Comparison of ENCODE assay signal across 8 cellular contexts in the genomic region with DNA sequence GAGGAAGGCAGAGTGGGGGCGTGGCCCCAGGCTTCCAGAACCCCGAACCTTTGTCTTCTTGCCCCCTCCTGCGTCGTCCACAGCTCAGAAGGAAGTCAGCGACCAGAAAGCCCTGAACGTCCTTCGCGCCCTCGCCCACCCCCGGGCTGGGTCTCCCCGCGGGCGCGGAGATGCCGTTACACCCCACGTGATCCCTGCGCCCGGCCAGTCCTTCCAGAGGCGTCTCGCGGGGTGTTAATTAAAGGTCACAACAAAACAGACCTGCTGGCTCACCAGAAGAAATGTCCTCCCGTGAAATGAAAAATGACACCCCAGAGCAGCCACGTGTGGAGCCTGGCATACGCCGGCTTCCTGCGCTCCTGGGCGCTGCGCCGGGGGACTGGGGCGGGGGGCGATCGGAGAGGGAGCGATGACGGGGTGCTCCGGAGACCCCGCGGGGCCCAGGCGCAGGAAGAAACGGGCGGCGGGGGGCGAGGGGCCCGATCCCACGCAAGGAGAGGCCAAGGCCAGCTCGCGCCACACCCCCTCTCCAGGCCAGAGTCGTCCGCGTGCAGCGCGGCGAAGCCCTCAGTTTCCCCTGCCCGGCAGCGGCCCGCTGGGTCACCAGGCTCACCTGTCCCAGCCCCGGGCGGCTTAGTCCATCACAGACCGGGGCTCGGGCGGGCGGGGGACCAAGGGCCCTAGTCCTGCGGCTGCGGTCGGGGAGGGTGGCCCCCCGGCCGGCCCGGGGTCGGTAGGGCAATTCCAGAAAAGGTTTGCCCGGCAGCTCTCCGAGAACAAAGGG. TPM values are rescaled to one million over a fixed set of nuclear protein-coding genes. Genes with fewer than 3 reads are reported as not detected.
A peak's percentile ranks its signal among the peaks of the same experiment; 100 is the strongest.
DNase-seq lines count a peak whose midpoint lies in the region; ATAC-seq and TF ChIP-seq lines count a peak whose summit lies in the region.

No MANE protein-coding gene starts in this region.

- peaks cover 7% of the 10 kb centered on the region for H3K4me1 ChIP-seq in OCI-LY1 (ENCODE audit: insufficient read depth, low read length, severe bottlenecking)
- H3K4me1 ChIP-seq in mammary epithelial cell (ENCODE audit: insufficient read depth, low read length), result peaks cover 26% of the 10 kb centered on the region
- peaks cover 43% of the 10 kb centered on the region for H3K4me1 ChIP-seq in suprapubic skin

- H3K79me2 ChIP-seq in OCI-LY1 (ENCODE audit: insufficient read depth, low read length), result no peaks in the 10 kb centered on the region
- H3K79me2 ChIP-seq in mammary epithelial cell (ENCODE audit: insufficient read depth, low read length), result no peaks in the 10 kb centered on the region

- H3K9me2 ChIP-seq in OCI-LY1 (ENCODE audit: low read depth, low read length), result no peaks in the 10 kb centered on the region

- H3K9me3 ChIP-seq in OCI-LY1 (ENCODE audit: low read length) (no peaks in the 10 kb centered on the region), mammary epithelial cell (replicated peaks; ENCODE audit: insufficient read depth, low read length) (no peaks in the 10 kb centered on the region), suprapubic skin (no peaks in the 10 kb centered on the region)

- H3K36me3 ChIP-seq in OCI-LY1 (ENCODE audit: insufficient read depth, low read length) (no peaks in the 10 kb centered on the region), mammary epithelial cell (ENCODE audit: insufficient read depth, low read length) (no peaks in the 10 kb centered on the region), suprapubic skin (no peaks in the 10 kb centered on the region)

- H3K4me2 ChIP-seq in OCI-LY1 (ENCODE audit: low read length) (peak overlapping the region; percentile 70), mammary epithelial cell (ENCODE audit: insufficient read depth, low read depth, low read length) (peak overlapping the region; percentile 100)

- intact Hi-C loops in mammary epithelial cell (cut with micrococcal nuclease), result loop anchor here (1.0 to 10.0 kb wide), 10 partner anchors 75 to 1541 kb away; no protein-coding TSS in a partner anchor

- TF ChIP-seq POLR2A in suprapubic skin (IDR thresholded peaks at IDR 0.05), result no peak

- H3K27ac ChIP-seq in OCI-LY1 (ENCODE audit: low read depth, low read length, poor library complexity, severe bottlenecking) (no peak overlapping the region), mammary epithelial cell (ENCODE audit: insufficient read depth, low read depth, low read length) (no peak overlapping the region), suprapubic skin (no peak overlapping the region)

- H3K27me3 ChIP-seq in OCI-LY1 (ENCODE audit: insufficient read depth, low read length) (peaks cover 9% of the 10 kb centered on the region; the same call in 1 of the 2 replicates), mammary epithelial cell (ENCODE audit: insufficient read depth, low read length) (no peaks in the 10 kb centered on the region), suprapubic skin (peaks cover 43% of the 10 kb centered on the region)

- H2AFZ ChIP-seq in OCI-LY1 (ENCODE audit: low read length) (no peak overlapping the region), mammary epithelial cell (ENCODE audit: low read depth, low read length) (peak overlapping the region; percentile 95)

- dilution Hi-C loops in mammary epithelial cell (cut with HindIII; ENCODE audit: low sequenced_read_pairs), result no loop called here

- H4K20me1 ChIP-seq in OCI-LY1 (ENCODE audit: insufficient read depth, low read length), result no peaks in the 10 kb centered on the region
- H4K20me1 ChIP-seq in mammary epithelial cell (ENCODE audit: insufficient read depth, low read length), result no peaks in the 10 kb centered on the region

- H3K4me3 ChIP-seq in OCI-LY1 (ENCODE audit: low read depth, low read length, poor library complexity, severe bottlenecking), result peak overlapping the region; percentile 51
- peak overlapping the region; percentile 47 to 80 (median 73) for H3K4me3 ChIP-seq in mammary epithelial cell (replicated peaks in 1 of 3; ENCODE audit: insufficient read depth in 1 of 3, low read depth in 2 of 3, low read length in 3 of 3)
- H3K4me3 ChIP-seq in suprapubic skin, result peak overlapping the region; percentile 67

- TF ChIP-seq CTCF in OCI-LY1 (IDR thresholded peaks at IDR 0.05; ENCODE audit: low read length) (no peak), mammary epithelial cell (conservative IDR thresholded peaks at IDR 0.05 in 1 of 2, IDR thresholded peaks at IDR 0.05 in 1 of 2; ENCODE audit: extremely low read depth in 1 of 2, insufficient read depth in 1 of 2, low read depth in 1 of 2, low read length in 2 of 2) (no peak), suprapubic skin (IDR thresholded peaks at IDR 0.05) (no peak)

- ATAC-seq in esophagus mucosa, result no peak

- no peaks in the 10 kb centered on the region for H3F3A ChIP-seq in OCI-LY1 (ENCODE audit: insufficient read depth, low read length)

- WGBS in mammary epithelial cell (ENCODE audit: low coverage, missing lambda C conversion rate), result 0% methylated on average over 3 of the region's 70 CpGs
- WGBS in suprapubic skin, result 2% methylated on average over 21 of the region's 70 CpGs

- peak; percentile 15 for DNase-seq in stimulated activated CD4-positive, alpha-beta T cell treated with anti-CD3 and anti-CD28 coated beads, Interleukin-12 subunit alpha, Interleukin-12 subunit beta, amount 100 ng/mL, for 4 hours
- DNase-seq in stimulated activated CD4-positive, alpha-beta T cell treated with anti-CD3 and anti-CD28 coated beads, Interleukin-4, amount 100 ng/mL, for 24 hours, result no peak
- DNase-seq in mammary epithelial cell (peak; percentile 17), left kidney (ENCODE audit: low read depth, low spot score) (peak; percentile 87), suprapubic skin (ENCODE audit: low spot score in 2 of 2) (peak in 1 of 2 donors; percentile 62), cortex of kidney (lab: John Stamatoyannopoulos, UW) (no peak)

- H3K9ac ChIP-seq in OCI-LY1 (ENCODE audit: low read length), result no peak overlapping the region
- no peak overlapping the region for H3K9ac ChIP-seq in mammary epithelial cell (ENCODE audit: insufficient read depth, low read length)

- in situ Hi-C loops in mammary epithelial cell (cut with MboI; ENCODE audit: low sequenced_read_pairs in 2 of 2), result loop anchor here (5.0 to 25.0 kb wide), 5 partner anchors 848 to 1558 kb away; a partner anchor contains a TSS

- no TSS peak for BruUV-seq in mammary epithelial cell (replicated peaks; lab: Mats Ljungman, UMichigan)

- TF ChIP-seq EP300 in suprapubic skin (IDR thresholded peaks at IDR 0.05), result no peak

- CTCF ChIA-PET in mammary epithelial cell (lab: Charles Lee; ENCODE audit: low non-redundant PET), result interaction anchor here (0.5 to 1.4 kb wide), 5 partner anchors 635 to 1455 kb away, joined by 3 to 6 read pairs (median 4); no protein-coding TSS in a partner anchor

RNA-seq across cellular contexts. Expression of a gene that starts 0.9 kb away (rescaled TPM):
- total RNA-seq in mammary epithelial cell, result 10 to 100 TPM in 1 of 2 donors, 1 to 10 TPM in 1; 2.5 to 14.2 TPM
- 0.20 TPM for polyA plus RNA-seq in mammary epithelial cell
- 0.31 TPM for polyA minus RNA-seq in mammary epithelial cell
- 1 to 10 TPM; 3.6 to 7.0 (median 5.2) TPM for total RNA-seq in suprapubic skin
- total RNA-seq in esophagus mucosa, result 0.56 TPM

Comparison
In these comparisons a context has a peak if more than half of its experiments do, and no peak if none do; other contexts are left out.
1. DNase-seq: peak in stimulated activated CD4-positive, alpha-beta T cell treated with anti-CD3 and anti-CD28 coated beads, Interleukin-12 subunit alpha, Interleukin-12 subunit beta, amount 100 ng/mL, for 4 hours (single experiment), mammary epithelial cell (single experiment) and left kidney (single experiment); none in stimulated activated CD4-positive, alpha-beta T cell treated with anti-CD3 and anti-CD28 coated beads, Interleukin-4, amount 100 ng/mL, for 24 hours (single experiment) and cortex of kidney (single experiment).
2. Peak in every context shown above with its lines, with median percentiles within 50 percentile points of each other: H3K4me3 ChIP-seq.